Comparison of ENCODE assay signal across 8 cellular contexts in the genomic region with DNA sequence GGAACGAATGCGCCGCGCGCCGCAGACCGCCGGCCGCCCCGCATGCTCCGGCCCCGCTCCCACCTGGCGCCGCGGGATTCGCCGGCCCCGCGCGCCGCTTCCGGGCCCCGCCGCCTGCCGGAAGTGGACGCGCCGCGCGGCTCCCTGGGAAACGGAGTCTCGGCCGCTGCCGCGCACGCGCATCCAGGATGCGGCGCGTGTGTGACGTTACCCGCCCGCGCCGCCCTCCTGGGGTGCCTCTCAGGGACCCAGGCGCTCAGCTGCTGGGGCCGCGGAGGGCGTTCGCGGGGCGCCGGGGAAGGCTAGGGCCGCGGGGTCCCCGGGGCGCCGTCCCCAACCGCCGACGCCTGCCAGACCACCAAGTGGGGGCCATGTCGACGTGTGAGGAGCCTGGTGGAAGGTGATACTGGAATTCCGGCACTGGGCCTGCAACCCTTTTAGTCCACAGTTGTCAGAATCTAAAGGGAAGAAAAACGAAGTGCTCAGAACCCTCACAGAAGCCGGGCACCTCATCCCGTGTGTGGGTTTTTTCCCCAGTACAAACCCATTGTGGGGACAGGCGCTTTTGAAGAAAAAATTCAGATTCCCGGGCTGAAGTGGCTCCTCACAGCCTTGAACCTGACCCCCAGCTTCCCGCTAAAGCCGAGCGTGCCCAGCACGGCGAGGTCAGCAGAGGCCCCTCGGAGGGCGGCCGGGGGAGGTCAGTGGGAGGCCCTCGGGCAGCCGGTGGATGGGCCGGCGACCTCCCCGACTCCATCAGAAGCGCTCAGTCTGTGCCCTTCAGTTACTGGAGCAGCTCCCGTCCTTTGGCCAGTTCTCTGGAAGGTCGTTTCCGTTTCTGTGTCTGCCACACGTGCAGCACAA. TPM values are rescaled to one million over a fixed set of nuclear protein-coding genes. Genes with fewer than 3 reads are reported as not detected.
DNase-seq lines count a peak whose midpoint lies in the region; ATAC-seq and TF ChIP-seq lines count a peak whose summit lies in the region.

A gene with protein sequence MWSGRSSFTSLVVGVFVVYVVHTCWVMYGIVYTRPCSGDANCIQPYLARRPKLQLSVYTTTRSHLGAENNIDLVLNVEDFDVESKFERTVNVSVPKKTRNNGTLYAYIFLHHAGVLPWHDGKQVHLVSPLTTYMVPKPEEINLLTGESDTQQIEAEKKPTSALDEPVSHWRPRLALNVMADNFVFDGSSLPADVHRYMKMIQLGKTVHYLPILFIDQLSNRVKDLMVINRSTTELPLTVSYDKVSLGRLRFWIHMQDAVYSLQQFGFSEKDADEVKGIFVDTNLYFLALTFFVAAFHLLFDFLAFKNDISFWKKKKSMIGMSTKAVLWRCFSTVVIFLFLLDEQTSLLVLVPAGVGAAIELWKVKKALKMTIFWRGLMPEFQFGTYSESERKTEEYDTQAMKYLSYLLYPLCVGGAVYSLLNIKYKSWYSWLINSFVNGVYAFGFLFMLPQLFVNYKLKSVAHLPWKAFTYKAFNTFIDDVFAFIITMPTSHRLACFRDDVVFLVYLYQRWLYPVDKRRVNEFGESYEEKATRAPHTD (minus strand): TSS at position 125 of the 864 bp plus-strand sequence. CDS start 258 bp downstream, outside the sequence.

- peaks cover 56% of the 10 kb centered on the region for H3K79me2 ChIP-seq in KMS-11 (ENCODE audit: insufficient read depth, low read depth)

- peak within 1 kb of the TSS; percentile 71; the same call in 1 of the 2 replicates for H3K9ac ChIP-seq in KMS-11

- no peaks in the 10 kb centered on the region for H3K27me3 ChIP-seq in KMS-11 (ENCODE audit: insufficient read depth, low read depth)

- no peaks in the 10 kb centered on the region for H3K9me3 Mint-ChIP-seq in activated T-helper 17 cell treated with anti-CD3 and anti-CD28 coated beads, Interleukin-2, amount 50 U/mL, for 72 hours
- H3K9me3 Mint-ChIP-seq in naive thymus-derived CD8-positive, alpha-beta T cell, result no peaks in the 10 kb centered on the region
- H3K9me3 Mint-ChIP-seq in stimulated activated naive B cell treated with anti-CD40 and anti-IgM and Interleukin-4, amounts not matched to agents 10 μg/mL and 1 μg/mL and 100 μg/mL, for 72 hours, result no peaks in the 10 kb centered on the region

- peak within 1 kb of the TSS; percentile 91 for H3K27ac Mint-ChIP-seq in activated T-helper 17 cell treated with anti-CD3 and anti-CD28 coated beads, Interleukin-2, amount 50 U/mL, for 72 hours
- H3K27ac Mint-ChIP-seq in naive thymus-derived CD8-positive, alpha-beta T cell, result peak within 1 kb of the TSS; percentile 86 to 93 (median 89)
- H3K27ac Mint-ChIP-seq in stimulated activated naive B cell treated with anti-CD40 and anti-IgM and Interleukin-4, amounts not matched to agents 10 μg/mL and 1 μg/mL and 100 μg/mL, for 72 hours, result peak within 1 kb of the TSS; percentile 77

- peak; percentile 78 for ATAC-seq in GM21737 (IDR thresholded peaks at IDR 0.05; ENCODE audit: unreplicated experiment)
- peak; percentile 97 for ATAC-seq in activated T-helper 17 cell treated with anti-CD3 and anti-CD28 coated beads, Interleukin-2, amount 50 U/mL, for 72 hours (replicated peaks)
- ATAC-seq in naive thymus-derived CD8-positive, alpha-beta T cell, result peak; percentile 95
- peak; percentile 94 to 96 for ATAC-seq in stimulated activated naive B cell treated with anti-CD40 and anti-IgM and Interleukin-4, amounts not matched to agents 10 μg/mL and 1 μg/mL and 100 μg/mL, for 72 hours (replicated peaks)

- TF ChIP-seq CTCF in KMS-11 (conservative IDR thresholded peaks at IDR 0.05; ENCODE audit: low read depth, low read length) (no peak), fibroblast of mammary gland (conservative IDR thresholded peaks at IDR 0.05; ENCODE audit: control insufficient read depth, insufficient read depth, low read depth, low read length) (no peak)

- H3K4me1 Mint-ChIP-seq in activated T-helper 17 cell treated with anti-CD3 and anti-CD28 coated beads, Interleukin-2, amount 50 U/mL, for 72 hours, result peaks cover 12% of the 10 kb centered on the region
- H3K4me1 Mint-ChIP-seq in naive thymus-derived CD8-positive, alpha-beta T cell, result peaks cover 15 to 40% (median 35%) of the 10 kb centered on the region in 4 donors
- peaks cover 23 to 48% of the 10 kb centered on the region in 2 donors for H3K4me1 Mint-ChIP-seq in stimulated activated naive B cell treated with anti-CD40 and anti-IgM and Interleukin-4, amounts not matched to agents 10 μg/mL and 1 μg/mL and 100 μg/mL, for 72 hours

- peak within 1 kb of the TSS; percentile 100 for H3K4me2 ChIP-seq in KMS-11

- peaks cover 25% of the 10 kb centered on the region for H3K4me1 ChIP-seq in KMS-11 (ENCODE audit: low read depth, poor library complexity, severe bottlenecking)

- POLR2A ChIA-PET in naive thymus-derived CD8-positive, alpha-beta T cell (lab: Charles Lee), result interaction anchor here (1.0 to 2.3 kb wide), 11 partner anchors 16 to 455 kb away, joined by 3 to 31 read pairs (median 4); a partner anchor contains a TSS

- H2AFZ ChIP-seq in KMS-11 (ENCODE audit: low read depth), result peak within 1 kb of the TSS; percentile 61

- peak within 1 kb of the TSS; percentile 96 for H3K4me3 Mint-ChIP-seq in activated T-helper 17 cell treated with anti-CD3 and anti-CD28 coated beads, Interleukin-2, amount 50 U/mL, for 72 hours
- H3K4me3 Mint-ChIP-seq in naive thymus-derived CD8-positive, alpha-beta T cell, result peak within 1 kb of the TSS; percentile 78 to 94 (median 91)
- peak within 1 kb of the TSS; percentile 85 to 86 for H3K4me3 Mint-ChIP-seq in stimulated activated naive B cell treated with anti-CD40 and anti-IgM and Interleukin-4, amounts not matched to agents 10 μg/mL and 1 μg/mL and 100 μg/mL, for 72 hours

- H3K36me3 ChIP-seq in KMS-11 (ENCODE audit: insufficient read depth), result peaks cover 17% of the 10 kb centered on the region; the same call in 1 of the 2 replicates

- H3K27ac ChIP-seq in KMS-11, result peak within 1 kb of the TSS; percentile 27

- peak within 1 kb of the TSS; percentile 65 for H3K4me3 ChIP-seq in KMS-11 (IDR thresholded peaks at IDR 0.05; ENCODE audit: insufficient read depth, low read depth, low read length)
- peak within 1 kb of the TSS; percentile 87 for H3K4me3 ChIP-seq in fibroblast of mammary gland (ENCODE audit: control insufficient read depth, low read depth, low read length)

- H3K36me3 Mint-ChIP-seq in activated T-helper 17 cell treated with anti-CD3 and anti-CD28 coated beads, Interleukin-2, amount 50 U/mL, for 72 hours (ENCODE audit: low read depth), result peaks cover 39% of the 10 kb centered on the region
- peaks cover 3 to 26% (median 7%) of the 10 kb centered on the region in 3 donors for H3K36me3 Mint-ChIP-seq in naive thymus-derived CD8-positive, alpha-beta T cell
- peaks cover 18 to 30% of the 10 kb centered on the region in 2 donors for H3K36me3 Mint-ChIP-seq in stimulated activated naive B cell treated with anti-CD40 and anti-IgM and Interleukin-4, amounts not matched to agents 10 μg/mL and 1 μg/mL and 100 μg/mL, for 72 hours

- DNase-seq in DMS79 (lab: John Stamatoyannopoulos, UW) (peak; percentile 57), RPMI7951 (ENCODE audit: low read depth) (peak; percentile 77), fibroblast of mammary gland (ENCODE audit: low read depth) (peak; percentile 78)
- DNase-seq in naive thymus-derived CD8-positive, alpha-beta T cell, result peak; percentile 82 to 92 (median 89)
- DNase-seq in stimulated activated naive B cell treated with anti-CD40 and anti-IgM and Interleukin-4, amounts not matched to agents 10 μg/mL and 1 μg/mL and 100 μg/mL, for 72 hours, result peak; percentile 82

- no peaks in the 10 kb centered on the region for H3K27me3 Mint-ChIP-seq in activated T-helper 17 cell treated with anti-CD3 and anti-CD28 coated beads, Interleukin-2, amount 50 U/mL, for 72 hours
- H3K27me3 Mint-ChIP-seq in naive thymus-derived CD8-positive, alpha-beta T cell, result no peaks in the 10 kb centered on the region
- H3K27me3 Mint-ChIP-seq in stimulated activated naive B cell treated with anti-CD40 and anti-IgM and Interleukin-4, amounts not matched to agents 10 μg/mL and 1 μg/mL and 100 μg/mL, for 72 hours, result no peaks in the 10 kb centered on the region

- no peaks in the 10 kb centered on the region for H4K20me1 ChIP-seq in KMS-11 (ENCODE audit: insufficient read depth)

RNA-seq across cellular contexts. Expression of the gene that starts here (rescaled TPM):
- total RNA-seq in RPMI7951 (2014; rRNA removed; shearing (Covaris generic)), result 116 and 141 TPM in 2 replicates
- total RNA-seq in activated T-helper 17 cell treated with anti-CD3 and anti-CD28 coated beads, Interleukin-2, amount 50 U/mL, for 72 hours, result 100 to 1,000 TPM in 1 of 2 donors, 10 to 100 TPM in 1; 42.3 to 118 TPM
- total RNA-seq in naive thymus-derived CD8-positive, alpha-beta T cell, result 10 to 100 TPM; 67.2 to 70.1 TPM
- 10 to 100 TPM; 24.9 to 66.4 (median 49.7) TPM for polyA plus RNA-seq in naive thymus-derived CD8-positive, alpha-beta T cell

Comparison
In these comparisons a context has a peak if more than half of its experiments do, and no peak if none do; other contexts are left out.
1. Peak in every context shown above with its lines: DNase-seq, ATAC-seq, H3K4me3 ChIP-seq and H3K27ac ChIP-seq.